Comparison of ENCODE assay signal across 18 cellular contexts in the genomic region with DNA sequence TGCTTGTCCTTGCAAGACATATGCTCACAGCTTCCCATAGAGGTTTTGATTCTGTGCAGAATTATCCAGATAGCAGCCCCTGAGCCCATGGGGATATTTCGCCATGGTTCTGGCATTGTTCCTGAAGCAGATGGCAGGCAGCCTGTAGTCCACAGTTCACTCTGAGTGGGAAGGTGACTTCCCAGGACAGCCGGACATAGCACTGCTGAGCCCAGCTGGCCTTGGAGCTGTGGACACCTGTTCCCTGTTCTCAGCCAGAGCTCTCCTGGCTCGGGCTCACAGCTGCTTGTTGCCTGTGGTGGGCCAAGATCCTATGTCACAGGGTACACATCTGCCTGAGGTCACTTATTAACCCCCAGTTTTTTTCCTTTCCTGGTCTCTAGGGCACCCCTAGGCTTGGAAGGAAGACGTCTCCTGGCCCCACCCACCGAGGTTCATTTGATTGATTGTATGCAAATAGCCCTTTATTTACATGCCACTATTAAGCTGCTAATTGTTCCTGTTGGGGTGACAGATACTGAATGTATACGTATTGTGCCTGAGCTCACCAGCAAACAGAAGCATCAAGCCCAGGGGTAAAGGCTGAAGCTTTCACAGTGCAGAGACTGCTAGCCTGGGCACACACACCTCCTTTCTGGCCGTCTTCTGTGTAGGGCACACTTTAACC.
DNase-seq lines count a peak whose midpoint lies in the region; ATAC-seq, FAIRE-seq and TF ChIP-seq lines count a peak whose summit lies in the region.
"Had no signal": no experiment of that assay in that cellular context is flagged by ENCODE, and none has a peak within 500 bp of the region (broad histone marks: within the 10 kb centered on the region; RNA-seq: fewer than 3 reads in every experiment).

No MANE protein-coding gene starts in this region.

- H3K4me3 ChIP-seq in ascending aorta, result no peak overlapping the region
- H3K4me3 ChIP-seq in neural progenitor cell, result no peak overlapping the region
- H3K4me3 ChIP-seq in transverse colon, result no peak overlapping the region
- H3K4me3 ChIP-seq: hepatocyte had no signal

- H3K36me3 ChIP-seq in ascending aorta (peaks cover 58 to 75% of the 10 kb centered on the region in 2 donors), neural progenitor cell (no peaks in the 10 kb centered on the region), transverse colon (peaks cover 0 to 21% (median 10%) of the 10 kb centered on the region in 4 donors)

- no peak overlapping the region for H2AFZ ChIP-seq in neural progenitor cell (replicated peaks)
- H2AFZ ChIP-seq: hepatocyte had no signal

- no peak for FAIRE-seq in HTR-8/SVneo (lab: Jason Lieb, UNC)
- FAIRE-seq: astrocyte, endometrium had no signal

- H3K79me2 ChIP-seq in neural progenitor cell (ENCODE audit: low read depth), result no peaks in the 10 kb centered on the region
- H3K79me2 ChIP-seq: hepatocyte had no signal

- H3F3A ChIP-seq in neural progenitor cell (ENCODE audit: low read depth), result peaks cover 19% of the 10 kb centered on the region

- no peaks in the 10 kb centered on the region for H3K27me3 ChIP-seq in ascending aorta
- no peaks in the 10 kb centered on the region for H3K27me3 ChIP-seq in neural progenitor cell
- H3K27me3 ChIP-seq in transverse colon, result no peaks in the 10 kb centered on the region
- H3K27me3 ChIP-seq: hepatocyte had no signal

- H3K9me3 Mint-ChIP-seq in neural progenitor cell, result no peaks in the 10 kb centered on the region
- H3K9me3 Mint-ChIP-seq: activated CD4-positive, alpha-beta T cell treated with anti-CD3 and anti-CD28 coated beads, Interleukin-2, amount 10 ng/mL, durations not matched to agents 7 days and 5 days; T-helper 1 cell treated with Interleukin-12 subunit alpha and Interleukin-12 subunit beta and Interleukin-4 antibody, amounts not matched to agents 30 μg/mL and 1 μg/mL, for 36 hours had no signal

- ATAC-seq in Right ventricle myocardium inferior, result peak; percentile 96
- no peak for ATAC-seq in GM19455 (IDR thresholded peaks at IDR 0.05; ENCODE audit: unreplicated experiment)
- no peak for ATAC-seq in HG02885 (IDR thresholded peaks at IDR 0.05; ENCODE audit: poor library complexity, unreplicated experiment)

- no peaks in the 10 kb centered on the region for H4K20me1 ChIP-seq in neural progenitor cell (ENCODE audit: low read depth)

- TF ChIP-seq CTCF in ascending aorta (IDR thresholded peaks at IDR 0.05) (no peak), neural progenitor cell (IDR thresholded peaks at IDR 0.05) (no peak), transverse colon (IDR thresholded peaks at IDR 0.05) (no peak)

- WGBS in transverse colon (ENCODE audit: low coverage in 1 of 2), 2 donors, result 75% methylated on average over 7 of the region's 7 CpGs; no CpG with 5 or more reads in 1 of the 2 donors

- H3K4me1 Mint-ChIP-seq in neural progenitor cell, result peaks cover 17% of the 10 kb centered on the region

- H3K27me3 Mint-ChIP-seq in neural progenitor cell (ENCODE audit: insufficient read depth, low read depth), result peaks cover 2% of the 10 kb centered on the region

- intact Hi-C loops in ascending aorta (cut with DNase I), result no loop called here
- intact Hi-C loops in Right ventricle myocardium inferior (cut with DNase I), result loop anchor here (10.0 kb wide), 1 partner anchor 50 kb away; no protein-coding TSS in a partner anchor
- intact Hi-C loops in transverse colon (cut with DNase I; ENCODE audit: low total_unique reads), result no loop called here

- no peak overlapping the region for H3K4me2 ChIP-seq in neural progenitor cell
- H3K4me2 ChIP-seq: hepatocyte had no signal

- in situ Hi-C loops in transverse colon (cut with MboI; ENCODE audit: low pct_ligation_motif_present in 1 of 4, low pct_unique_long_range_greater_than_20kb in 1 of 4, low sequenced_read_pairs in 3 of 4), result no loop called here

- H3K36me3 Mint-ChIP-seq in neural progenitor cell, result peaks cover 48% of the 10 kb centered on the region

- H3K4me1 ChIP-seq in ascending aorta, result peaks cover 18 to 52% of the 10 kb centered on the region in 2 donors
- H3K4me1 ChIP-seq in neural progenitor cell, result peaks cover 18% of the 10 kb centered on the region
- H3K4me1 ChIP-seq in transverse colon, result peaks cover 0 to 10% (median 3%) of the 10 kb centered on the region in 4 donors

- H3K9ac ChIP-seq in neural progenitor cell, result no peak overlapping the region

- peak overlapping the region; percentile 81 for H3K27ac Mint-ChIP-seq in neural progenitor cell
- H3K27ac Mint-ChIP-seq: activated CD4-positive, alpha-beta T cell treated with anti-CD3 and anti-CD28 coated beads, Interleukin-2, amount 10 ng/mL, durations not matched to agents 7 days and 5 days; T-helper 1 cell treated with Interleukin-12 subunit alpha and Interleukin-12 subunit beta and Interleukin-4 antibody, amounts not matched to agents 30 μg/mL and 1 μg/mL, for 36 hours had no signal

- TF ChIP-seq POLR2A in transverse colon (IDR thresholded peaks at IDR 0.05), result no peak

- no peak overlapping the region for H3K4me3 Mint-ChIP-seq in neural progenitor cell
- H3K4me3 Mint-ChIP-seq: activated CD4-positive, alpha-beta T cell treated with anti-CD3 and anti-CD28 coated beads, Interleukin-2, amount 10 ng/mL, durations not matched to agents 7 days and 5 days; T-helper 1 cell treated with Interleukin-12 subunit alpha and Interleukin-12 subunit beta and Interleukin-4 antibody, amounts not matched to agents 30 μg/mL and 1 μg/mL, for 36 hours had no signal

- DNase-seq in ascending aorta (ENCODE audit: low spot score in 2 of 2), result peak in 1 of 2 donors; percentile 80
- peak; percentile 88 for DNase-seq in Right ventricle myocardium inferior (ENCODE audit: missing footprints)
- DNase-seq in neural progenitor cell (ENCODE audit: low spot score), result no peak
- DNase-seq in transverse colon, result peak; percentile 31
- DNase-seq in HTR-8/SVneo (ENCODE audit: insufficient read length, low spot score), result no peak
- DNase-seq in kidney glomerular epithelial cell (lab: John Stamatoyannopoulos, UW), result no peak
- DNase-seq: activated CD4-positive, alpha-beta T cell treated with anti-CD3 and anti-CD28 coated beads, Interleukin-2, amount 10 ng/mL, durations not matched to agents 7 days and 5 days; HCEC 1CT; NCI-H1048; NCI-H345; stimulated activated CD4-positive, alpha-beta T cell treated with anti-CD3 and anti-CD28 coated beads, Interleukin-4, amount 100 ng/mL, for 24 hours; stimulated activated naive CD4-positive, alpha-beta T cell had no signal

- TF ChIP-seq EP300 in transverse colon (IDR thresholded peaks at IDR 0.05; ENCODE audit: low read depth), result no peak

- H3K9me3 ChIP-seq in ascending aorta, result no peaks in the 10 kb centered on the region
- no peaks in the 10 kb centered on the region for H3K9me3 ChIP-seq in neural progenitor cell (ENCODE audit: low read depth)
- no peaks in the 10 kb centered on the region for H3K9me3 ChIP-seq in transverse colon

- peak overlapping the region; percentile 92 to 95 for H3K27ac ChIP-seq in ascending aorta
- no peak overlapping the region for H3K27ac ChIP-seq in neural progenitor cell
- H3K27ac ChIP-seq in transverse colon, result peak overlapping the region; percentile 52 to 73 (median 63)
- H3K27ac ChIP-seq: hepatocyte had no signal

Comparison
In these comparisons a context has a peak if more than half of its experiments do, and no peak if none do; other contexts are left out.
1. DNase-seq: peak in Right ventricle myocardium inferior (single experiment) and transverse colon (single experiment); none in neural progenitor cell (single experiment), HTR-8/SVneo (single experiment) and kidney glomerular epithelial cell (single experiment).